In the genomic region with DNA sequence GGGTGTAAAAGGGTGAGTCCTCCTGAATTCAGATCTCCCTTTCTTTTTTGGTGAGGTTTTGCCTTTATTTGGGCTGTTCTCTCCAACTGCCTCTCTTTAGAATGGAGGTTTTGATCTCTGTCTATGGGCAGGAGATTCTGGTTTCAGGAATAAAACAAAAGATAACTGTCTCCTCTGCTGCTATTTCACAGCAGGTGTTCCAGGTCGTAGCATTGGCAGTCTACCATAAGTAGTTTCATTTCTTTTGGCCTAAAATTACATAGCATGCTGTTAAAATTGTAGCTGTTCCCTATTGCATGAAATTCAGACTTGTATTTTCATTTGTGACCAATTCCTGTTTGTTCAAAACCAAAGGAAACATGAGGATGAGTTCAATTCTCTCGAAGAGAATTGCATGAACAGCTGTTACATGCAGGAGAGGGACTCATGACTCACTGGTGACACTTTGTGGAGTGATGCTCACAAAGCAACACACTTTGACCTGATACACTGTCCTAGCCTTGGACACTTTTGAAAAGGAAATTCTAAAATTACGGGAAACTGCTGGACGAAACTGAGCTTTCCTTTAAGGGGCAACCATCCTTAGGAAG, we compare ENCODE assay signal across 9 cellular contexts.
DNase-seq lines count a peak whose midpoint lies in the region; ATAC-seq and TF ChIP-seq lines count a peak whose summit lies in the region.
"Had no signal": no experiment of that assay in that cellular context is flagged by ENCODE, and none has a peak within 500 bp of the region (broad histone marks: within the 10 kb centered on the region; RNA-seq: fewer than 3 reads in every experiment).

No MANE protein-coding gene starts in this region.

- no peak overlapping the region for H3K27ac Mint-ChIP-seq in activated naive CD8-positive, alpha-beta T cell treated with anti-CD3 and anti-CD28 coated beads, Interleukin-2, amount 50 U/mL, for 24 hours
- H3K27ac Mint-ChIP-seq in neural progenitor cell (no peak overlapping the region), Calu3 (ENCODE audit: unreplicated experiment) (no peak overlapping the region)

- CTCF ChIA-PET in Calu3 (lab: Charles Lee), result interaction anchor here (0.9 kb wide), 1 partner anchor 201 kb away, joined by 3 read pairs; no protein-coding TSS in a partner anchor

- peaks cover 3% of the 10 kb centered on the region for H3K27me3 Mint-ChIP-seq in activated naive CD8-positive, alpha-beta T cell treated with anti-CD3 and anti-CD28 coated beads, Interleukin-2, amount 50 U/mL, for 24 hours
- H3K27me3 Mint-ChIP-seq in neural progenitor cell (ENCODE audit: insufficient read depth, low read depth) (peaks cover 2% of the 10 kb centered on the region), Calu3 (ENCODE audit: unreplicated experiment) (no peaks in the 10 kb centered on the region)

- H3F3A ChIP-seq in Loucy (ENCODE audit: low read depth), result no peaks in the 10 kb centered on the region
- H3F3A ChIP-seq in neural progenitor cell (ENCODE audit: low read depth), result no peaks in the 10 kb centered on the region

- H3K79me2 ChIP-seq in Loucy (ENCODE audit: insufficient read depth, low read length), result no peaks in the 10 kb centered on the region
- H3K79me2 ChIP-seq in neural progenitor cell (ENCODE audit: low read depth), result no peaks in the 10 kb centered on the region

- H3K4me1 Mint-ChIP-seq in activated naive CD8-positive, alpha-beta T cell treated with anti-CD3 and anti-CD28 coated beads, Interleukin-2, amount 50 U/mL, for 24 hours, result peaks cover 41% of the 10 kb centered on the region
- H3K4me1 Mint-ChIP-seq in neural progenitor cell (peaks cover 7% of the 10 kb centered on the region), Calu3 (ENCODE audit: low read depth, unreplicated experiment) (no peaks in the 10 kb centered on the region)

- no peaks in the 10 kb centered on the region for H3K36me3 Mint-ChIP-seq in activated naive CD8-positive, alpha-beta T cell treated with anti-CD3 and anti-CD28 coated beads, Interleukin-2, amount 50 U/mL, for 24 hours (ENCODE audit: low read depth)
- H3K36me3 Mint-ChIP-seq in neural progenitor cell (no peaks in the 10 kb centered on the region), Calu3 (ENCODE audit: insufficient read depth, unreplicated experiment) (no peaks in the 10 kb centered on the region)

- intact Hi-C loops in Calu3 (cut with micrococcal nuclease; ENCODE audit: unreplicated experiment), result loop anchor here (2.0 kb wide), 1 partner anchor 226 kb away; no protein-coding TSS in a partner anchor

- peak; percentile 89 for ATAC-seq in activated naive CD8-positive, alpha-beta T cell treated with anti-CD3 and anti-CD28 coated beads, Interleukin-2, amount 50 U/mL, for 24 hours
- no peak for ATAC-seq in HG02588 (IDR thresholded peaks at IDR 0.05; ENCODE audit: unreplicated experiment)

- H3K4me3 ChIP-seq in Loucy (ENCODE audit: low read length, poor library complexity, severe bottlenecking), result no peak overlapping the region
- H3K4me3 ChIP-seq in neural progenitor cell, result no peak overlapping the region

- TF ChIP-seq CTCF in Loucy (conservative IDR thresholded peaks at IDR 0.05; ENCODE audit: low read length) (peak; percentile 67), neural progenitor cell (IDR thresholded peaks at IDR 0.05) (peak; percentile 17), Calu3 (IDR thresholded peaks at IDR 0.05; ENCODE audit: unreplicated experiment) (no peak)

- no peak overlapping the region for H3K4me2 ChIP-seq in Loucy (ENCODE audit: low read depth, low read length, poor library complexity, severe bottlenecking)
- H3K4me2 ChIP-seq in neural progenitor cell, result no peak overlapping the region

- H3K9ac ChIP-seq in Loucy (ENCODE audit: low read depth, low read length, poor library complexity, severe bottlenecking) (no peak overlapping the region), neural progenitor cell (no peak overlapping the region)

- H3K36me3 ChIP-seq in Loucy (ENCODE audit: insufficient read depth, low read length) (no peaks in the 10 kb centered on the region), neural progenitor cell (no peaks in the 10 kb centered on the region)

- H3K4me1 ChIP-seq in Loucy (ENCODE audit: insufficient read depth, low read length, poor library complexity, severe bottlenecking) (no peaks in the 10 kb centered on the region), neural progenitor cell (no peaks in the 10 kb centered on the region)

- H3K27ac ChIP-seq in neural progenitor cell, result no peak overlapping the region
- H3K27ac ChIP-seq: HL-60 had no signal

- H3K9me3 Mint-ChIP-seq in activated naive CD8-positive, alpha-beta T cell treated with anti-CD3 and anti-CD28 coated beads, Interleukin-2, amount 50 U/mL, for 24 hours, result no peaks in the 10 kb centered on the region
- H3K9me3 Mint-ChIP-seq in neural progenitor cell, result no peaks in the 10 kb centered on the region
- no peaks in the 10 kb centered on the region for H3K9me3 Mint-ChIP-seq in Calu3 (ENCODE audit: low read depth, unreplicated experiment)

- no peak overlapping the region for H3K4me3 Mint-ChIP-seq in activated naive CD8-positive, alpha-beta T cell treated with anti-CD3 and anti-CD28 coated beads, Interleukin-2, amount 50 U/mL, for 24 hours
- H3K4me3 Mint-ChIP-seq in neural progenitor cell, result no peak overlapping the region
- no peak overlapping the region for H3K4me3 Mint-ChIP-seq in Calu3 (ENCODE audit: low read depth, unreplicated experiment)

- no peaks in the 10 kb centered on the region for H3K9me2 ChIP-seq in Loucy (replicated peaks; ENCODE audit: low read depth, low read length)

- H2AFZ ChIP-seq in Loucy (ENCODE audit: low read length), result no peak overlapping the region
- no peak overlapping the region for H2AFZ ChIP-seq in neural progenitor cell (replicated peaks)

- DNase-seq in SIG-M5 treated with dmso at 0.1 percent for 504 hours (lab: John Stamatoyannopoulos, UW; ENCODE audit: unreplicated experiment), result peak; percentile 39
- no peak for DNase-seq in SIG-M5 (lab: John Stamatoyannopoulos, UW)
- DNase-seq in activated naive CD8-positive, alpha-beta T cell treated with anti-CD3 and anti-CD28 coated beads, Interleukin-2, amount 50 U/mL, for 24 hours, result no peak
- DNase-seq in neural progenitor cell (ENCODE audit: low spot score), result no peak
- DNase-seq in Calu3, result no peak
- DNase-seq in NCI-H510A treated with DMSO at 0.1 percent for 48 hours (lab: John Stamatoyannopoulos, UW), result no peak

- no peaks in the 10 kb centered on the region for H4K20me1 ChIP-seq in Loucy (ENCODE audit: insufficient read depth, low read length, poor library complexity, severe bottlenecking)
- H4K20me1 ChIP-seq in neural progenitor cell (ENCODE audit: low read depth), result no peaks in the 10 kb centered on the region

- H3K9me3 ChIP-seq in Loucy (ENCODE audit: insufficient read depth, low read depth, low read length) (no peaks in the 10 kb centered on the region), neural progenitor cell (ENCODE audit: low read depth) (no peaks in the 10 kb centered on the region)

- BruUV-seq in Calu3 (replicated peaks; lab: Mats Ljungman, UMichigan), result no TSS peak

- H3K27me3 ChIP-seq in Loucy (ENCODE audit: insufficient read depth, low read length, poor library complexity, severe bottlenecking), result no peaks in the 10 kb centered on the region
- H3K27me3 ChIP-seq in neural progenitor cell, result no peaks in the 10 kb centered on the region
